Comparison of ENCODE assay signal across 1 cellular context in the genomic region with DNA sequence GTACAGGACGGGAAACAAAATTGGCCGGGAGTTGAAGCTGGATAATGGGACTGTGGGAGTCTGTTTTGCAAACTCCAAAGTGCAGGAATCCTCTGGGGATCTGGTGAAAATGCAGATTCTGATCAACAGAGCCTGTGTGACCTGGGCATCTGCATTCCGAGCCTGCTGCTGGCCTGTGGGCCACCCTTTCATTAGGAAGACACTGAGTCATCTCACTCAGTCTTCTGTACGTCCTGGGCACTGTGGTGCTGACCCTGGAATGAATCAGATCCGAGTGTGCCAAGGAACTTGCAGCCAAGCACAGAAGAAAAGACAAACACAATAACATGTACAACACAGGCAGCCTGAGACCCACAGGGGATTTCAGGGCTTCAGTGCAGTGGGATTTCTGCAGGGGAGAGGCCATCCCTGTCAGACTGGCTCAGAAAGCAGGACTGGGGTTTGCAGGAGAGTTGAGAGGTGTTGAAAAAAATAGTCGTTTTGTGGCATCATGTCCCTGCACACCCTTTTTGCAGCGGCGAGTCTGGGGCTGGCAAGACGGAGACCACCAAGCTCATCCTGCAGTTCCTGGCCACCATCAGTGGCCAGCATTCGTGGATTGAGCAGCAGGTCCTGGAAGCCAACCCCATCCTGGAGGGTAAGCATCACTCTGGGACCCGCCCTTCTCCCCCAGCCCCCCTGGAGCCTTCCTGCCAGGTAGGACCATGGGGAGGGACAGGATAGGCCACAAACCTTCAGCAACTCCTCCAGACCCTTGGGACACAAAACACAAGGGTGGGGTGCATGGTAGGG.
TF ChIP-seq lines count a peak whose summit lies in the region.

No MANE protein-coding gene starts in this region.

TF ChIP-seq in HCT116, 20 proteins besides CTCF, POLR2A, EP300 and RAD21 (continued from another document):
- TF ChIP-seq SIN3A (IDR thresholded peaks at IDR 0.05; ENCODE audit: low read depth) (no peak), ELF1 (IDR thresholded peaks at IDR 0.05; ENCODE audit: borderline replicate concordance, low read depth) (no peak), YY1 (IDR thresholded peaks at IDR 0.05; ENCODE audit: extremely low read depth, insufficient replicate concordance, low read depth, low read length) (no peak), POLR2AphosphoS5 (IDR thresholded peaks at IDR 0.05; ENCODE audit: low read depth, low read length) (no peak), ZFX (IDR thresholded peaks at IDR 0.05) (no peak), SP1 (IDR thresholded peaks at IDR 0.05; ENCODE audit: low read depth) (no peak), JUND (IDR thresholded peaks at IDR 0.05) (peak; percentile 44; the same call in 1 of the 2 replicates)
- TF ChIP-seq, protein P1, sequence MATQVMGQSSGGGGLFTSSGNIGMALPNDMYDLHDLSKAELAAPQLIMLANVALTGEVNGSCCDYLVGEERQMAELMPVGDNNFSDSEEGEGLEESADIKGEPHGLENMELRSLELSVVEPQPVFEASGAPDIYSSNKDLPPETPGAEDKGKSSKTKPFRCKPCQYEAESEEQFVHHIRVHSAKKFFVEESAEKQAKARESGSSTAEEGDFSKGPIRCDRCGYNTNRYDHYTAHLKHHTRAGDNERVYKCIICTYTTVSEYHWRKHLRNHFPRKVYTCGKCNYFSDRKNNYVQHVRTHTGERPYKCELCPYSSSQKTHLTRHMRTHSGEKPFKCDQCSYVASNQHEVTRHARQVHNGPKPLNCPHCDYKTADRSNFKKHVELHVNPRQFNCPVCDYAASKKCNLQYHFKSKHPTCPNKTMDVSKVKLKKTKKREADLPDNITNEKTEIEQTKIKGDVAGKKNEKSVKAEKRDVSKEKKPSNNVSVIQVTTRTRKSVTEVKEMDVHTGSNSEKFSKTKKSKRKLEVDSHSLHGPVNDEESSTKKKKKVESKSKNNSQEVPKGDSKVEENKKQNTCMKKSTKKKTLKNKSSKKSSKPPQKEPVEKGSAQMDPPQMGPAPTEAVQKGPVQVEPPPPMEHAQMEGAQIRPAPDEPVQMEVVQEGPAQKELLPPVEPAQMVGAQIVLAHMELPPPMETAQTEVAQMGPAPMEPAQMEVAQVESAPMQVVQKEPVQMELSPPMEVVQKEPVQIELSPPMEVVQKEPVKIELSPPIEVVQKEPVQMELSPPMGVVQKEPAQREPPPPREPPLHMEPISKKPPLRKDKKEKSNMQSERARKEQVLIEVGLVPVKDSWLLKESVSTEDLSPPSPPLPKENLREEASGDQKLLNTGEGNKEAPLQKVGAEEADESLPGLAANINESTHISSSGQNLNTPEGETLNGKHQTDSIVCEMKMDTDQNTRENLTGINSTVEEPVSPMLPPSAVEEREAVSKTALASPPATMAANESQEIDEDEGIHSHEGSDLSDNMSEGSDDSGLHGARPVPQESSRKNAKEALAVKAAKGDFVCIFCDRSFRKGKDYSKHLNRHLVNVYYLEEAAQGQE (IDR thresholded peaks at IDR 0.05; ENCODE audit: low read depth), result no peak
TF ChIP-seq in HCT116: peak in this region for 2.
